15 cellular contexts compared by ENCODE assay signal in genomic region chr2:31296641-31297287, GRCh38.
A peak's percentile ranks its signal among the peaks of the same experiment; 100 is the strongest.
DNase-seq lines count a peak whose midpoint lies in the region; ATAC-seq and TF ChIP-seq lines count a peak whose summit lies in the region.
"Had no signal": no experiment of that assay in that cellular context is flagged by ENCODE, and none has a peak within 500 bp of the region (broad histone marks: within the 10 kb centered on the region; RNA-seq: fewer than 3 reads in every experiment).

No MANE protein-coding gene starts in this region.

- 48 to 66% methylated on average over 8 of the region's 8 CpGs for WGBS in lung, 2 donors

- no peak overlapping the region for H3K4me3 ChIP-seq in lung
- H3K4me3 ChIP-seq: A549 had no signal

- TF ChIP-seq CTCF in lung (IDR thresholded peaks at IDR 0.05; ENCODE audit: control extremely low read depth, extremely low read depth) (no peak), CD14-positive monocyte (IDR thresholded peaks at IDR 0.05) (no peak)

- H3K4me1 ChIP-seq in lung (ENCODE audit: control insufficient read depth in 2 of 2, insufficient read depth in 2 of 2, low read length in 2 of 2): peaks cover 5 to 25% of the 10 kb centered on the region in 2 donors

- peaks cover 0 to 4% (median 0%) of the 10 kb centered on the region in 3 donors for H3K27me3 Mint-ChIP-seq in CD14-positive monocyte (ENCODE audit: low read depth in 3 of 3)
- H3K27me3 Mint-ChIP-seq in stimulated activated naive B cell treated with anti-CD40 and anti-IgM and Interleukin-4, amounts not matched to agents 10 μg/mL and 1 μg/mL and 100 μg/mL, for 72 hours: no peaks in the 10 kb centered on the region

- H3K9me3 ChIP-seq in lung (ENCODE audit: control insufficient read depth in 2 of 2, insufficient read depth in 1 of 2, low read length in 1 of 2): no peaks in the 10 kb centered on the region
- H3K9me3 ChIP-seq: A549 had no signal

- peak overlapping the region; percentile 56 for H3K27ac ChIP-seq in epithelial cell of prostate
- peak overlapping the region; percentile 37 to 79 for H3K27ac ChIP-seq in lung (ENCODE audit: low read depth in 1 of 2, low read length in 1 of 2)
- H3K27ac ChIP-seq: A549, foreskin keratinocyte had no signal

- ATAC-seq in lung (ENCODE audit: insufficient read depth, low FRiP score): no peak
- no peak for ATAC-seq in stimulated activated naive B cell treated with anti-CD40 and anti-IgM and Interleukin-4, amounts not matched to agents 10 μg/mL and 1 μg/mL and 100 μg/mL, for 72 hours (replicated peaks)
- ATAC-seq in HG02610 (IDR thresholded peaks at IDR 0.05; ENCODE audit: unreplicated experiment): no peak
- ATAC-seq: HCT116 had no signal

- peak overlapping the region in 1 of 7 donors; percentile 9 for H3K27ac Mint-ChIP-seq in CD14-positive monocyte
- no peak overlapping the region for H3K27ac Mint-ChIP-seq in stimulated activated naive B cell treated with anti-CD40 and anti-IgM and Interleukin-4, amounts not matched to agents 10 μg/mL and 1 μg/mL and 100 μg/mL, for 72 hours
- H3K27ac Mint-ChIP-seq: activated CD4-positive, alpha-beta T cell treated with anti-CD3 and anti-CD28 coated beads, Interleukin-2, amount 10 ng/mL, durations not matched to agents 7 days and 5 days had no signal

- no peak overlapping the region for H3K4me3 Mint-ChIP-seq in CD14-positive monocyte
- no peak overlapping the region for H3K4me3 Mint-ChIP-seq in stimulated activated naive B cell treated with anti-CD40 and anti-IgM and Interleukin-4, amounts not matched to agents 10 μg/mL and 1 μg/mL and 100 μg/mL, for 72 hours
- H3K4me3 Mint-ChIP-seq: activated CD4-positive, alpha-beta T cell treated with anti-CD3 and anti-CD28 coated beads, Interleukin-2, amount 10 ng/mL, durations not matched to agents 7 days and 5 days; stimulated activated naive CD8-positive, alpha-beta T cell treated with anti-CD3 and anti-CD28 coated beads, Interleukin-15, amount 100 ng/mL, for 72 hours had no signal

- peaks cover 0 to 2% (median 0%) of the 10 kb centered on the region in 7 donors for H3K9me3 Mint-ChIP-seq in CD14-positive monocyte
- H3K9me3 Mint-ChIP-seq in stimulated activated naive B cell treated with anti-CD40 and anti-IgM and Interleukin-4, amounts not matched to agents 10 μg/mL and 1 μg/mL and 100 μg/mL, for 72 hours: no peaks in the 10 kb centered on the region
- H3K9me3 Mint-ChIP-seq: stimulated activated naive CD8-positive, alpha-beta T cell treated with anti-CD3 and anti-CD28 coated beads, Interleukin-15, amount 100 ng/mL, for 72 hours had no signal

- H3K4me1 Mint-ChIP-seq in CD14-positive monocyte: peaks cover 3% of the 10 kb centered on the region
- H3K4me1 Mint-ChIP-seq in stimulated activated naive B cell treated with anti-CD40 and anti-IgM and Interleukin-4, amounts not matched to agents 10 μg/mL and 1 μg/mL and 100 μg/mL, for 72 hours: peaks cover 6 to 8% of the 10 kb centered on the region in 2 donors
- H3K4me1 Mint-ChIP-seq: activated CD4-positive, alpha-beta T cell treated with anti-CD3 and anti-CD28 coated beads, Interleukin-2, amount 10 ng/mL, durations not matched to agents 7 days and 5 days had no signal

- intact Hi-C loops in CD14-positive monocyte (cut with micrococcal nuclease): no loop called here

- no peaks in the 10 kb centered on the region for H3K36me3 ChIP-seq in lung (ENCODE audit: control insufficient read depth in 2 of 2, insufficient read depth in 2 of 2, low read length in 2 of 2)

- DNase-seq in A172 (ENCODE audit: low spot score) (peak; percentile 51), RPMI7951 (ENCODE audit: low read depth) (peak; percentile 72), epithelial cell of prostate (ENCODE audit: low read depth, low spot score) (no peak), lung (ENCODE audit: low spot score) (no peak), CD14-positive monocyte (ENCODE audit: low spot score) (no peak), HuH-7.5 (ENCODE audit: low spot score) (no peak)
- DNase-seq in stimulated activated naive B cell treated with anti-CD40 and anti-IgM and Interleukin-4, amounts not matched to agents 10 μg/mL and 1 μg/mL and 100 μg/mL, for 72 hours: no peak
- DNase-seq: activated CD4-positive, alpha-beta T cell treated with anti-CD3 and anti-CD28 coated beads, Interleukin-2, amount 10 ng/mL, durations not matched to agents 7 days and 5 days; NCI-H1092; SIG-M5; stimulated activated naive CD8-positive, alpha-beta T cell treated with anti-CD3 and anti-CD28 coated beads, Interleukin-15, amount 100 ng/mL, for 72 hours had no signal

- no peaks in the 10 kb centered on the region for H3K36me3 Mint-ChIP-seq in CD14-positive monocyte
- peaks cover 0 to 1% of the 10 kb centered on the region in 2 donors for H3K36me3 Mint-ChIP-seq in stimulated activated naive B cell treated with anti-CD40 and anti-IgM and Interleukin-4, amounts not matched to agents 10 μg/mL and 1 μg/mL and 100 μg/mL, for 72 hours

- no peaks in the 10 kb centered on the region for H3K27me3 ChIP-seq in lung (ENCODE audit: control insufficient read depth, insufficient read depth)
- H3K27me3 ChIP-seq: foreskin keratinocyte had no signal

Comparison
In these comparisons a context has a peak if more than half of its experiments do, and no peak if none do; other contexts are left out.
1. DNase-seq: peak in A172 (single experiment) and RPMI7951 (single experiment); none in epithelial cell of prostate (single experiment), lung (single experiment), CD14-positive monocyte (single experiment), stimulated activated naive B cell treated with anti-CD40 and anti-IgM and Interleukin-4, amounts not matched to agents 10 μg/mL and 1 μg/mL and 100 μg/mL, for 72 hours (single experiment) and HuH-7.5 (single experiment).